1 cellular context compared by ENCODE assay signal in the genomic region with DNA sequence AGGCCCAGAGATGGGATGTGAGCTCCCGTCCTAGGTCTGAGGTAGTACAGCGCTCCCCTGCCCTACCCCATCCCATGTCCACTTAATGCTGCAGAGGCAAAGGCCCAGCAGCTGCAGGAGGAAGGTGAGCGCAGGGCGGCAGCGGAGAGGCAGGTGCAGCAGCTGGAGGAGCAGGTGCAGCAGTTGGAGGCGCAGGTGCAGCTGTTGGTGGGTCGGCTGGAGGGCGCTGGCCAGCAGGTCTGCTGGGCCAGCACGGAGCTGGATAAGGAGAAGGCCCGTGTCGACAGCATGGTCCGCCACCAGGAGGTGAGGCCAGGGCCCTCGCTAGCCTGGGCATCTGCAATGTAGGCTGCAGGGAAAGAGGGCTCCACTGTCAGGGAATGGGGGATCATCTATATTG.
TF ChIP-seq lines count a peak whose summit lies in the region.

No MANE protein-coding gene starts in this region.

TF ChIP-seq in GM23338, 12 proteins besides CTCF, POLR2A, EP300 and RAD21 (continued from another document):
- no peak for TF ChIP-seq NANOG (IDR thresholded peaks at IDR 0.05; ENCODE audit: borderline replicate concordance)
- no peak for TF ChIP-seq CREB1 (CRISPR knock-in tag; IDR thresholded peaks at IDR 0.05; ENCODE audit: low read depth)
